ENCODE assay signal across 1 cellular context in the genomic region with DNA sequence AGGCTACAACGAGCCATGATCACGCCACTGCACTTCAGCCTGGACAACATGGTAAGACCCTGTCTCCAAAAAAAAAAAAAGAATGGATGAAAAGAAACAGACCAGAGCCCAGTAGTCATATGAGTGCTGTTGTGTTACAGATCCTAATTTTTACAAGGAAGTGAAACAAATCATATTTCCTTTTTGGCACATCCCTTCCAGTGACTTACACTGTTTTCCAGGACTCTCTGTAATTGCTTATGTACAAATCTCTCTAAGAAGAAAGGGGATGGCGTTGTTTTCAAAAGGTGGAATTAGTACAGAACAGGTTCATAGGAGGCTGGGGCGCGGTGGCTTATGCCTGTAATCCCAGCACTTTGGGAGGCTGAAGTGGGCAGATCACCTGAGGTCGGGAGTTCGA.
TF ChIP-seq lines count a peak whose summit lies in the region.

No MANE protein-coding gene starts in this region.

TF ChIP-seq in HepG2, 621 proteins besides CTCF, POLR2A, EP300 and RAD21:
- no peak for TF ChIP-seq ZNF124 (CRISPR knock-in tag; IDR thresholded peaks at IDR 0.05)
- no peak for TF ChIP-seq NR2F2 (IDR thresholded peaks at IDR 0.05; ENCODE audit: borderline replicate concordance, low read depth)
- no peak for TF ChIP-seq SP4 (CRISPR knock-in tag; IDR thresholded peaks at IDR 0.05)
- no peak for TF ChIP-seq RELA (CRISPR knock-in tag; IDR thresholded peaks at IDR 0.05)
- TF ChIP-seq ZNF263 (CRISPR knock-in tag; IDR thresholded peaks at IDR 0.05): no peak
- TF ChIP-seq, protein P1, sequence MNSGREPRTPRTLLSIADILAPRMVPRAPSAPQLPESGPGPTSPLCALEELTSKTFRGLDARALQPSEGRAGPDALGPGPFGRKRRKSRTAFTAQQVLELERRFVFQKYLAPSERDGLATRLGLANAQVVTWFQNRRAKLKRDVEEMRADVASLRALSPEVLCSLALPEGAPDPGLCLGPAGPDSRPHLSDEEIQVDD (CRISPR knock-in tag; IDR thresholded peaks at IDR 0.05; ENCODE audit: borderline replicate concordance): no peak
- no peak for TF ChIP-seq ZNF34 (CRISPR knock-in tag; IDR thresholded peaks at IDR 0.05; ENCODE audit: borderline replicate concordance)
- TF ChIP-seq, protein P2, sequence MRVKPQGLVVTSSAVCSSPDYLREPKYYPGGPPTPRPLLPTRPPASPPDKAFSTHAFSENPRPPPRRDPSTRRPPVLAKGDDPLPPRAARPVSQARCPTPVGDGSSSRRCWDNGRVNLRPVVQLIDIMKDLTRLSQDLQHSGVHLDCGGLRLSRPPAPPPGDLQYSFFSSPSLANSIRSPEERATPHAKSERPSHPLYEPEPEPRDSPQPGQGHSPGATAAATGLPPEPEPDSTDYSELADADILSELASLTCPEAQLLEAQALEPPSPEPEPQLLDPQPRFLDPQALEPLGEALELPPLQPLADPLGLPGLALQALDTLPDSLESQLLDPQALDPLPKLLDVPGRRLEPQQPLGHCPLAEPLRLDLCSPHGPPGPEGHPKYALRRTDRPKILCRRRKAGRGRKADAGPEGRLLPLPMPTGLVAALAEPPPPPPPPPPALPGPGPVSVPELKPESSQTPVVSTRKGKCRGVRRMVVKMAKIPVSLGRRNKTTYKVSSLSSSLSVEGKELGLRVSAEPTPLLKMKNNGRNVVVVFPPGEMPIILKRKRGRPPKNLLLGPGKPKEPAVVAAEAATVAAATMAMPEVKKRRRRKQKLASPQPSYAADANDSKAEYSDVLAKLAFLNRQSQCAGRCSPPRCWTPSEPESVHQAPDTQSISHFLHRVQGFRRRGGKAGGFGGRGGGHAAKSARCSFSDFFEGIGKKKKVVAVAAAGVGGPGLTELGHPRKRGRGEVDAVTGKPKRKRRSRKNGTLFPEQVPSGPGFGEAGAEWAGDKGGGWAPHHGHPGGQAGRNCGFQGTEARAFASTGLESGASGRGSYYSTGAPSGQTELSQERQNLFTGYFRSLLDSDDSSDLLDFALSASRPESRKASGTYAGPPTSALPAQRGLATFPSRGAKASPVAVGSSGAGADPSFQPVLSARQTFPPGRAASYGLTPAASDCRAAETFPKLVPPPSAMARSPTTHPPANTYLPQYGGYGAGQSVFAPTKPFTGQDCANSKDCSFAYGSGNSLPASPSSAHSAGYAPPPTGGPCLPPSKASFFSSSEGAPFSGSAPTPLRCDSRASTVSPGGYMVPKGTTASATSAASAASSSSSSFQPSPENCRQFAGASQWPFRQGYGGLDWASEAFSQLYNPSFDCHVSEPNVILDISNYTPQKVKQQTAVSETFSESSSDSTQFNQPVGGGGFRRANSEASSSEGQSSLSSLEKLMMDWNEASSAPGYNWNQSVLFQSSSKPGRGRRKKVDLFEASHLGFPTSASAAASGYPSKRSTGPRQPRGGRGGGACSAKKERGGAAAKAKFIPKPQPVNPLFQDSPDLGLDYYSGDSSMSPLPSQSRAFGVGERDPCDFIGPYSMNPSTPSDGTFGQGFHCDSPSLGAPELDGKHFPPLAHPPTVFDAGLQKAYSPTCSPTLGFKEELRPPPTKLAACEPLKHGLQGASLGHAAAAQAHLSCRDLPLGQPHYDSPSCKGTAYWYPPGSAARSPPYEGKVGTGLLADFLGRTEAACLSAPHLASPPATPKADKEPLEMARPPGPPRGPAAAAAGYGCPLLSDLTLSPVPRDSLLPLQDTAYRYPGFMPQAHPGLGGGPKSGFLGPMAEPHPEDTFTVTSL (CRISPR knock-in tag; IDR thresholded peaks at IDR 0.05; ENCODE audit: borderline replicate concordance): no peak
